14 cellular contexts compared by ENCODE assay signal in the genomic region with DNA sequence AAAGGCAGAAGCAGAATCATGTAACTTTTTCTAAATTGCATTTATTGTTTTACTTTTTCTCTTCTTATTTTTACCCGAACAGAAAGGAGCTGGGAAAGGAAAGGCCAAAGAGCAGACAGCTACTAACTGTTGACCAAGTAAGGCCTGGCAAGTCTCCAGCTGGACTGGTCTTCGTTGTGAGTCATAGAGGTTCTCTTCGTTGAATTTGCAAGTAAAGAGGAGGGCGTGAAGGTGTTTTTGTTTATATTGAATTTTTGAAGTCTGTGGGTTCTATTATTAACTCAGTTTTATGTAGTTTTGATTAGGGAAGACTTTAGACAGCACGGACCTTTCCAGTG.
DNase-seq lines count a peak whose midpoint lies in the region; ATAC-seq and TF ChIP-seq lines count a peak whose summit lies in the region.
"Had no signal": no experiment of that assay in that cellular context is flagged by ENCODE, and none has a peak within 500 bp of the region (broad histone marks: within the 10 kb centered on the region; RNA-seq: fewer than 3 reads in every experiment).

No MANE protein-coding gene starts in this region.

- H3K27me3 Mint-ChIP-seq in activated T-helper 2 cell treated with anti-CD3 and anti-CD28 coated beads, Interferon-gamma antibody, Interleukin-2, Interleukin-4, amounts not matched to agents 10 μg/mL and 5 μg/mL and 100 μg/mL, durations not matched to agents 14 hours and 24 hours and 36 hours (ENCODE audit: low read depth) = no peaks in the 10 kb centered on the region
- H3K27me3 Mint-ChIP-seq in activated naive CD4-positive, alpha-beta T cell treated with anti-CD3 and anti-CD28 coated beads for 36 hours (ENCODE audit: low read depth) = no peaks in the 10 kb centered on the region
- H3K27me3 Mint-ChIP-seq: activated T-cell treated with anti-CD3 and anti-CD28 coated beads, Interleukin-2, amount 50 U/mL, for 24 hours; CD4-positive, CD25-positive, alpha-beta regulatory T cell; dendritic cell treated with granulocyte-macrophage colony-stimulating factor and Interleukin-4, amounts not matched to agents 40 ng/mL and 50 ng/mL, for 4 days had no signal

- no peaks in the 10 kb centered on the region for H3K4me1 ChIP-seq in gastrocnemius medialis
- H3K4me1 ChIP-seq in gastroesophageal sphincter = no peaks in the 10 kb centered on the region

- H3K27ac Mint-ChIP-seq in activated T-helper 2 cell treated with anti-CD3 and anti-CD28 coated beads, Interferon-gamma antibody, Interleukin-2, Interleukin-4, amounts not matched to agents 10 μg/mL and 5 μg/mL and 100 μg/mL, durations not matched to agents 14 hours and 24 hours and 36 hours = no peak overlapping the region
- H3K27ac Mint-ChIP-seq in activated naive CD4-positive, alpha-beta T cell treated with anti-CD3 and anti-CD28 coated beads for 36 hours = no peak overlapping the region
- H3K27ac Mint-ChIP-seq: activated T-cell treated with anti-CD3 and anti-CD28 coated beads, Interleukin-2, amount 50 U/mL, for 24 hours; CD4-positive, CD25-positive, alpha-beta regulatory T cell; dendritic cell treated with granulocyte-macrophage colony-stimulating factor and Interleukin-4, amounts not matched to agents 40 ng/mL and 50 ng/mL, for 4 days had no signal

- H3K27ac ChIP-seq in gastrocnemius medialis = no peak overlapping the region
- no peak overlapping the region for H3K27ac ChIP-seq in gastroesophageal sphincter

- in situ Hi-C loops in gastrocnemius medialis (cut with MboI; ENCODE audit: low sequenced_read_pairs in 4 of 4) = no loop called here
- in situ Hi-C loops in KBM-7 (cut with MboI; ENCODE audit: low pct_unique_long_range_greater_than_20kb, low sequenced_read_pairs) = no loop called here

- CTCF ChIA-PET in activated naive CD4-positive, alpha-beta T cell treated with anti-CD3 and anti-CD28 coated beads for 36 hours (lab: Charles Lee) = no interaction called here

- H3K36me3 ChIP-seq in gastrocnemius medialis (no peaks in the 10 kb centered on the region), gastroesophageal sphincter (no peaks in the 10 kb centered on the region)

- WGBS in gastroesophageal sphincter (ENCODE audit: low coverage in 1 of 2), 2 donors = 40 to 49% methylated on average over 5 of the region's 5 CpGs

- no peaks in the 10 kb centered on the region for H3K36me3 Mint-ChIP-seq in activated T-helper 2 cell treated with anti-CD3 and anti-CD28 coated beads, Interferon-gamma antibody, Interleukin-2, Interleukin-4, amounts not matched to agents 10 μg/mL and 5 μg/mL and 100 μg/mL, durations not matched to agents 14 hours and 24 hours and 36 hours (ENCODE audit: low read depth)
- H3K36me3 Mint-ChIP-seq in activated naive CD4-positive, alpha-beta T cell treated with anti-CD3 and anti-CD28 coated beads for 36 hours (ENCODE audit: low read depth) = no peaks in the 10 kb centered on the region
- H3K36me3 Mint-ChIP-seq: CD4-positive, CD25-positive, alpha-beta regulatory T cell had no signal

- TF ChIP-seq EP300 in gastroesophageal sphincter (IDR thresholded peaks at IDR 0.05) = no peak

- TF ChIP-seq POLR2A in gastrocnemius medialis (IDR thresholded peaks at IDR 0.05) = no peak
- no peak for TF ChIP-seq POLR2A in gastroesophageal sphincter (IDR thresholded peaks at IDR 0.05)

- intact Hi-C loops in gastrocnemius medialis (cut with DNase I; ENCODE audit: low total_unique reads) = no loop called here
- intact Hi-C loops in activated T-helper 2 cell treated with anti-CD3 and anti-CD28 coated beads, Interferon-gamma antibody, Interleukin-2, Interleukin-4, amounts not matched to agents 10 μg/mL and 5 μg/mL and 100 μg/mL, durations not matched to agents 14 hours and 24 hours and 36 hours (cut with micrococcal nuclease) = no loop called here
- intact Hi-C loops in activated naive CD4-positive, alpha-beta T cell treated with anti-CD3 and anti-CD28 coated beads for 36 hours (cut with micrococcal nuclease) = no loop called here

- peak; percentile 73 for DNase-seq in H4 (ENCODE audit: low spot score)
- peak; percentile 63 for DNase-seq in RPMI8226
- DNase-seq in foreskin fibroblast = peak; percentile 51 to 62
- peak; percentile 27 to 58 for DNase-seq in gastrocnemius medialis
- no peak for DNase-seq in activated T-helper 2 cell treated with anti-CD3 and anti-CD28 coated beads, Interferon-gamma antibody, Interleukin-2, Interleukin-4, amounts not matched to agents 10 μg/mL and 5 μg/mL and 100 μg/mL, durations not matched to agents 14 hours and 24 hours and 36 hours (ENCODE audit: low spot score)
- no peak for DNase-seq in KBM-7
- no peak for DNase-seq in activated naive CD4-positive, alpha-beta T cell treated with anti-CD3 and anti-CD28 coated beads for 36 hours
- DNase-seq: activated T-cell treated with anti-CD3 and anti-CD28 coated beads, Interleukin-2, amount 50 U/mL, for 24 hours; CD4-positive, CD25-positive, alpha-beta regulatory T cell; hippocampal formation; Kasumi-1; NCI-H345 had no signal

- no peak overlapping the region for H3K4me3 ChIP-seq in foreskin fibroblast (ENCODE audit: low read depth in 1 of 2, low read length in 2 of 2)
- H3K4me3 ChIP-seq in gastrocnemius medialis = no peak overlapping the region
- no peak overlapping the region for H3K4me3 ChIP-seq in gastroesophageal sphincter

- ATAC-seq in gastrocnemius medialis (no peak), gastroesophageal sphincter (no peak)

- no peaks in the 10 kb centered on the region for H3K9me3 Mint-ChIP-seq in activated T-helper 2 cell treated with anti-CD3 and anti-CD28 coated beads, Interferon-gamma antibody, Interleukin-2, Interleukin-4, amounts not matched to agents 10 μg/mL and 5 μg/mL and 100 μg/mL, durations not matched to agents 14 hours and 24 hours and 36 hours
- peaks cover 9% of the 10 kb centered on the region for H3K9me3 Mint-ChIP-seq in activated naive CD4-positive, alpha-beta T cell treated with anti-CD3 and anti-CD28 coated beads for 36 hours

- H3K9me3 ChIP-seq in gastrocnemius medialis (no peaks in the 10 kb centered on the region), gastroesophageal sphincter (peaks cover 0 to 18% (median 0%) of the 10 kb centered on the region in 3 donors)

- TF ChIP-seq CTCF in foreskin fibroblast (IDR thresholded peaks at IDR 0.05; ENCODE audit: low read depth, low read length) = no peak
- no peak for TF ChIP-seq CTCF in gastrocnemius medialis (IDR thresholded peaks at IDR 0.05 in 4 of 5, conservative IDR thresholded peaks at IDR 0.05 in 1 of 5)
- TF ChIP-seq CTCF in gastroesophageal sphincter (IDR thresholded peaks at IDR 0.05) = no peak

- no peaks in the 10 kb centered on the region for H3K4me1 Mint-ChIP-seq in activated T-helper 2 cell treated with anti-CD3 and anti-CD28 coated beads, Interferon-gamma antibody, Interleukin-2, Interleukin-4, amounts not matched to agents 10 μg/mL and 5 μg/mL and 100 μg/mL, durations not matched to agents 14 hours and 24 hours and 36 hours (ENCODE audit: low read depth)
- H3K4me1 Mint-ChIP-seq in activated naive CD4-positive, alpha-beta T cell treated with anti-CD3 and anti-CD28 coated beads for 36 hours (ENCODE audit: low read depth) = no peaks in the 10 kb centered on the region
- H3K4me1 Mint-ChIP-seq: CD4-positive, CD25-positive, alpha-beta regulatory T cell had no signal

- H3K4me3 Mint-ChIP-seq in activated T-helper 2 cell treated with anti-CD3 and anti-CD28 coated beads, Interferon-gamma antibody, Interleukin-2, Interleukin-4, amounts not matched to agents 10 μg/mL and 5 μg/mL and 100 μg/mL, durations not matched to agents 14 hours and 24 hours and 36 hours (ENCODE audit: low read depth) = no peak overlapping the region
- H3K4me3 Mint-ChIP-seq in activated naive CD4-positive, alpha-beta T cell treated with anti-CD3 and anti-CD28 coated beads for 36 hours = no peak overlapping the region
- H3K4me3 Mint-ChIP-seq: activated T-cell treated with anti-CD3 and anti-CD28 coated beads, Interleukin-2, amount 50 U/mL, for 24 hours; CD4-positive, CD25-positive, alpha-beta regulatory T cell; dendritic cell treated with granulocyte-macrophage colony-stimulating factor and Interleukin-4, amounts not matched to agents 40 ng/mL and 50 ng/mL, for 4 days had no signal

- no peaks in the 10 kb centered on the region for H3K27me3 ChIP-seq in gastrocnemius medialis
- no peaks in the 10 kb centered on the region for H3K27me3 ChIP-seq in gastroesophageal sphincter

Comparison
In these comparisons a context has a peak if more than half of its experiments do, and no peak if none do; other contexts are left out.
1. DNase-seq: peak in H4 (single experiment), RPMI8226 (single experiment), foreskin fibroblast (2 of 2) and gastrocnemius medialis (2 of 2); none in activated T-helper 2 cell treated with anti-CD3 and anti-CD28 coated beads, Interferon-gamma antibody, Interleukin-2, Interleukin-4, amounts not matched to agents 10 μg/mL and 5 μg/mL and 100 μg/mL, durations not matched to agents 14 hours and 24 hours and 36 hours (single experiment), KBM-7 (single experiment) and activated naive CD4-positive, alpha-beta T cell treated with anti-CD3 and anti-CD28 coated beads for 36 hours (single experiment).